8 cellular contexts compared by ENCODE assay signal in the genomic region with DNA sequence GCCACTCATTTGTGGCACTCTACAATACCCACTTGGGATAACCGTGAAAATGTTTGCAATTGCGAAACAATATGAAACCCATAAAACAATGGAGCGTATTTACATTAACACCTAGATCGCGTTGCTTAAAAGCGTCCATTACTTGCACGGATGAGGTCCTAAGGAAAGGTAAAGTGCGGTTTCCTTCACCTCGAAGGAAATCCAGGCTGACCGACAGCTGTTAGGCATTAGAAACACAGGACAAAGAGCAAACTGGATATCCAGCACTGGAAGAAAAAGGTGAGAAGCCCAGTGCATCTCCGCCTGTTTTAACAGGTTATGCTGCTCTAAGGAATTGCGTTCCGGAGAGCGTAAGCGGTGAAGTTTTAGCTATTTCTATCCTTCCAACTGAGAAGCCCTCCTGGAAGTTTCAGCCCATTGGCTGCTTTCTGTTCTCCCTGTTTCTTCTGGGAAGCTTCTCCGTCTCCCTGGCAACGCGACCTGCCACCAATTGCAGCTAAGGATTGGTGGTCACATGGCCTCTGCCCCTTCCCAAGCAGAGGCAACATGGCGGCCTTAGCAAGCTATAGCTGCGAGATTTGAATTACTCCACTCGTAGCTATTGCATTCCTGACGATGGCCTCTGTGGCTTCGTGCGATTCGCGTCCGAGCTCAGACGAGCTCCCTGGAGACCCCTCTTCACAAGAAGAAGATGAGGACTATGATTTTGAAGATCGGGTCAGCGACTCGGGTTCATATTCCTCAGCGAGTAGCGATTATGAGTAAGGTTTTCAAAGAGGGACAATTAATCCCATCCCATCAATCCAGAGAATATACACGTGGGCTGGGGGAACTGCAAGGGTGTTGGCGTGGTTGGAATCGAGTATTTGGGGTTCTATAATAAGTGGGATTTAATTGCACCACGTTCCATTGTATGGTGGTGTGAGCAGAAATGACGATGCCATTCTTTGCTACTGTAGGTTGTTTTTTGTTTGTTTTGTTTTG. TPM values are rescaled to one million over a fixed set of nuclear protein-coding genes. Genes with fewer than 3 reads are reported as not detected.
DNase-seq lines count a peak whose midpoint lies in the region; ATAC-seq and TF ChIP-seq lines count a peak whose summit lies in the region.

Gene INTU, plus strand, starts transcription at position 538 of the 984 bp plus-strand sequence. Its CDS starts 78 bp downstream, at position 616.

- no peaks in the 10 kb centered on the region for H3K36me3 Mint-ChIP-seq in activated CD8-positive, alpha-beta memory T cell treated with anti-CD3 and anti-CD28 coated beads, Interleukin-2, amount 10 ng/mL, durations not matched to agents 7 days and 5 days

- peaks cover 43% of the 10 kb centered on the region for H3K27me3 Mint-ChIP-seq in activated CD8-positive, alpha-beta memory T cell treated with anti-CD3 and anti-CD28 coated beads, Interleukin-2, amount 10 ng/mL, durations not matched to agents 7 days and 5 days

- ATAC-seq in GM18909 (IDR thresholded peaks at IDR 0.05; ENCODE audit: poor library complexity, unreplicated experiment) (peak; percentile 99), HG03139 (IDR thresholded peaks at IDR 0.05; ENCODE audit: unreplicated experiment) (peak; percentile 97)
- ATAC-seq in activated CD8-positive, alpha-beta memory T cell treated with anti-CD3 and anti-CD28 coated beads, Interleukin-2, amount 10 ng/mL, durations not matched to agents 7 days and 5 days = peak; percentile 73

- peak within 1 kb of the TSS; percentile 33 to 35 for H3K27ac ChIP-seq in mucosa of rectum (ENCODE audit: low read depth in 2 of 2, low read length in 2 of 2)
- peak within 1 kb of the TSS; percentile 29 to 64 for H3K27ac ChIP-seq in testis

- H3K4me1 ChIP-seq in mucosa of rectum (ENCODE audit: control insufficient read depth in 2 of 2, insufficient read depth in 2 of 2, low read length in 2 of 2) (no peaks in the 10 kb centered on the region), testis (no peaks in the 10 kb centered on the region)

- no peaks in the 10 kb centered on the region for H3K27me3 ChIP-seq in mucosa of rectum (ENCODE audit: control insufficient read depth in 2 of 2, insufficient read depth in 2 of 2, low read length in 2 of 2)
- no peaks in the 10 kb centered on the region for H3K27me3 ChIP-seq in testis

- H3K36me3 ChIP-seq in mucosa of rectum (ENCODE audit: control insufficient read depth in 2 of 2, insufficient read depth in 2 of 2, low read length in 2 of 2) = no peaks in the 10 kb centered on the region
- H3K36me3 ChIP-seq in testis (ENCODE audit: low read depth, missing control alignments) = no peaks in the 10 kb centered on the region

- H3K9me3 ChIP-seq in mucosa of rectum (ENCODE audit: control insufficient read depth in 2 of 2, low read length in 2 of 2) = no peaks in the 10 kb centered on the region
- H3K9me3 ChIP-seq in testis = no peaks in the 10 kb centered on the region

- WGBS in testis, 2 donors = 1% methylated on average over 38 of the region's 38 CpGs

- no peak within 1 kb of the TSS for H3K27ac Mint-ChIP-seq in activated CD8-positive, alpha-beta memory T cell treated with anti-CD3 and anti-CD28 coated beads, Interleukin-2, amount 10 ng/mL, durations not matched to agents 7 days and 5 days

- no peaks in the 10 kb centered on the region for H3K9me3 Mint-ChIP-seq in activated CD8-positive, alpha-beta memory T cell treated with anti-CD3 and anti-CD28 coated beads, Interleukin-2, amount 10 ng/mL, durations not matched to agents 7 days and 5 days (ENCODE audit: low read depth)

- TF ChIP-seq CTCF in AG10803 (conservative IDR thresholded peaks at IDR 0.05; ENCODE audit: low read length) (no peak), fibroblast of mammary gland (conservative IDR thresholded peaks at IDR 0.05; ENCODE audit: control insufficient read depth, insufficient read depth, low read depth, low read length) (no peak), testis (IDR thresholded peaks at IDR 0.05) (no peak)

- TF ChIP-seq POLR2A in testis (IDR thresholded peaks at IDR 0.05) = no peak

- H3K4me3 ChIP-seq in AG10803 (ENCODE audit: low read length) (peak within 1 kb of the TSS; percentile 68), fibroblast of mammary gland (ENCODE audit: control insufficient read depth, low read depth, low read length) (peak within 1 kb of the TSS; percentile 98), mucosa of rectum (ENCODE audit: low read length in 2 of 2) (peak within 1 kb of the TSS; percentile 82 to 88), testis (peak within 1 kb of the TSS; percentile 79 to 85)

- H3K9ac ChIP-seq in mucosa of rectum (ENCODE audit: low read depth in 1 of 2, low read length in 2 of 2) = peak within 1 kb of the TSS; percentile 32 to 77

- peak within 1 kb of the TSS; percentile 64 for H3K4me3 Mint-ChIP-seq in activated CD8-positive, alpha-beta memory T cell treated with anti-CD3 and anti-CD28 coated beads, Interleukin-2, amount 10 ng/mL, durations not matched to agents 7 days and 5 days

- CTCF ChIA-PET in activated CD8-positive, alpha-beta memory T cell treated with anti-CD3 and anti-CD28 coated beads, Interleukin-2, amount 10 ng/mL, durations not matched to agents 7 days and 5 days (lab: Charles Lee) = no interaction called here

- peak; percentile 96 for DNase-seq in AG10803 (ENCODE audit: low read depth)
- DNase-seq in NCI-H2196 (lab: John Stamatoyannopoulos, UW; ENCODE audit: unreplicated experiment) = peak; percentile 69
- peak; percentile 55 for DNase-seq in activated CD8-positive, alpha-beta memory T cell treated with anti-CD3 and anti-CD28 coated beads, Interleukin-2, amount 10 ng/mL, durations not matched to agents 7 days and 5 days
- DNase-seq in fibroblast of mammary gland (ENCODE audit: low read depth) = peak; percentile 95
- peak; percentile 99 for DNase-seq in testis

- intact Hi-C loops in testis (cut with DNase I; ENCODE audit: low total_unique reads) = no loop called here

- H3K4me1 Mint-ChIP-seq in activated CD8-positive, alpha-beta memory T cell treated with anti-CD3 and anti-CD28 coated beads, Interleukin-2, amount 10 ng/mL, durations not matched to agents 7 days and 5 days = peaks cover 8% of the 10 kb centered on the region

RNA-seq across cellular contexts. Expression of gene INTU, which starts in this region (rescaled TPM):
- total RNA-seq in activated CD8-positive, alpha-beta memory T cell treated with anti-CD3 and anti-CD28 coated beads, Interleukin-2, amount 10 ng/mL, durations not matched to agents 7 days and 5 days = under 1 TPM; 0.03 to 0.12 TPM
- total RNA-seq in testis = 10 to 100 TPM; 27.3 to 41.6 TPM
- 8.0 TPM for polyA plus RNA-seq in testis (ENCODE audit: insufficient read depth, low read depth, low replicate concordance)

Comparison
In these comparisons a context has a peak if more than half of its experiments do, and no peak if none do; other contexts are left out.
1. Peak in every context shown above with its lines: DNase-seq, ATAC-seq, H3K4me3 ChIP-seq and H3K27ac ChIP-seq.
2. RNA of gene INTU (total RNA-seq): 27.3 to 41.6 TPM in testis; 0.03 to 0.12 TPM in activated CD8-positive, alpha-beta memory T cell treated with anti-CD3 and anti-CD28 coated beads, Interleukin-2, amount 10 ng/mL, durations not matched to agents 7 days and 5 days; every median in the first group is over 10 times any median in the second.
3. Peak in DNase-seq and ATAC-seq in activated CD8-positive, alpha-beta memory T cell treated with anti-CD3 and anti-CD28 coated beads, Interleukin-2, amount 10 ng/mL, durations not matched to agents 7 days and 5 days; RNA of the gene not detected or under 1 TPM.